ENCODE assay signal across 30 cellular contexts in genomic region chr12:95710386-95710785, GRCh38.
"Had no signal": no experiment of that assay in that cellular context is flagged by ENCODE, and none has a peak within 500 bp of the region (broad histone marks: within the 10 kb centered on the region; RNA-seq: fewer than 3 reads in every experiment).

No MANE protein-coding gene starts in this region.

- H3K4me1 Mint-ChIP-seq: activated CD4-positive, alpha-beta T cell treated with anti-CD3 and anti-CD28 coated beads, Interleukin-2, amount 10 ng/mL, durations not matched to agents 7 days and 5 days; activated T-helper 17 cell treated with anti-CD3 and anti-CD28 coated beads, Interleukin-2, amount 50 U/mL, for 72 hours; endodermal cell had no signal

- H3K27ac Mint-ChIP-seq: activated CD4-positive, alpha-beta T cell treated with anti-CD3 and anti-CD28 coated beads, Interleukin-2, amount 10 ng/mL, durations not matched to agents 7 days and 5 days; activated CD8-positive, alpha-beta T cell treated with anti-CD3 and anti-CD28 coated beads for 36 hours; activated naive CD8-positive, alpha-beta T cell; activated T-helper 17 cell treated with anti-CD3 and anti-CD28 coated beads, Interleukin-2, amount 50 U/mL, for 72 hours; dendritic cell treated with granulocyte-macrophage colony-stimulating factor and Interleukin-4, amounts not matched to agents 40 ng/mL and 50 ng/mL, for 4 days; endodermal cell had no signal

- H3K27me3 Mint-ChIP-seq: activated T-helper 17 cell treated with anti-CD3 and anti-CD28 coated beads, Interleukin-2, amount 50 U/mL, for 72 hours had no signal

- DNase-seq: activated CD4-positive, alpha-beta T cell treated with anti-CD3 and anti-CD28 coated beads for 1 hour; activated CD4-positive, alpha-beta T cell treated with anti-CD3 and anti-CD28 coated beads for 4 hours; activated CD4-positive, alpha-beta T cell treated with anti-CD3 and anti-CD28 coated beads, Interleukin-2, amount 10 ng/mL, durations not matched to agents 7 days and 5 days; activated CD4-positive, alpha-beta T cell treated with anti-CD3 and anti-CD28 coated beads, Interleukin-2, amount 50 U/mL, for 48 hours; activated CD8-positive, alpha-beta memory T cell treated with anti-CD3 and anti-CD28 coated beads for 24 hours; activated CD8-positive, alpha-beta T cell treated with anti-CD3 and anti-CD28 coated beads for 36 hours; activated effector memory CD4-positive, alpha-beta T cell treated with Interleukin-2 at 50 U/mL for 16 hours; activated gamma-delta T cell treated with Interleukin-2 at 50 U/mL for 16 hours; activated naive CD4-positive, alpha-beta T cell treated with anti-CD3 and anti-CD28 coated beads, Interleukin-2, amount 50 U/mL, for 16 hours; activated naive CD4-positive, alpha-beta T cell treated with Interleukin-2 at 50 U/mL for 16 hours; activated T-cell treated with anti-CD3 and anti-CD28 coated beads, Interleukin-2, amount 50 U/mL, for 4 hours; amniotic stem cell; anterior cingulate cortex; brain microvascular endothelial cell; central memory CD4-positive, alpha-beta T cell; cerebellar nuclear complex; dorsolateral prefrontal cortex; effector memory CD4-positive, alpha-beta T cell; endodermal cell; erythroblast; gastrocnemius medialis; glutamatergic neuron; T-helper 2 cell had no signal

- H3K9me3 ChIP-seq: esophagus muscularis mucosa, gastrocnemius medialis had no signal

- H3K4me3 ChIP-seq: cardiac muscle cell, coronary artery, dorsolateral prefrontal cortex, esophagus muscularis mucosa, gastrocnemius medialis had no signal

- H3K36me3 Mint-ChIP-seq: activated naive CD8-positive, alpha-beta T cell had no signal

- H3K27me3 ChIP-seq: brain microvascular endothelial cell, cardiac muscle cell, dorsolateral prefrontal cortex, esophagus muscularis mucosa, foreskin keratinocyte, gastrocnemius medialis had no signal

- H3K4me3 Mint-ChIP-seq: activated CD4-positive, alpha-beta T cell treated with anti-CD3 and anti-CD28 coated beads, Interleukin-2, amount 10 ng/mL, durations not matched to agents 7 days and 5 days; activated CD8-positive, alpha-beta T cell treated with anti-CD3 and anti-CD28 coated beads for 36 hours; activated naive CD8-positive, alpha-beta T cell; activated T-cell treated with anti-CD3 and anti-CD28 coated beads, Interleukin-2, amount 50 U/mL, for 4 hours; activated T-helper 17 cell treated with anti-CD3 and anti-CD28 coated beads, Interleukin-2, amount 50 U/mL, for 72 hours; dendritic cell treated with granulocyte-macrophage colony-stimulating factor and Interleukin-4, amounts not matched to agents 40 ng/mL and 50 ng/mL, for 4 days; endodermal cell had no signal

- H3K4me1 ChIP-seq: esophagus muscularis mucosa, foreskin keratinocyte, gastrocnemius medialis had no signal

- H3K36me3 ChIP-seq: cardiac muscle cell, gastrocnemius medialis had no signal

- H3K27ac ChIP-seq: brain microvascular endothelial cell, cardiac muscle cell, coronary artery, dorsolateral prefrontal cortex, esophagus muscularis mucosa, foreskin keratinocyte, gastrocnemius medialis had no signal

- H3K9me3 Mint-ChIP-seq: activated CD4-positive, alpha-beta T cell treated with anti-CD3 and anti-CD28 coated beads, Interleukin-2, amount 10 ng/mL, durations not matched to agents 7 days and 5 days; activated CD8-positive, alpha-beta T cell treated with anti-CD3 and anti-CD28 coated beads for 36 hours; activated T-cell treated with anti-CD3 and anti-CD28 coated beads, Interleukin-2, amount 50 U/mL, for 4 hours; activated T-helper 17 cell treated with anti-CD3 and anti-CD28 coated beads, Interleukin-2, amount 50 U/mL, for 72 hours; dendritic cell treated with granulocyte-macrophage colony-stimulating factor and Interleukin-4, amounts not matched to agents 40 ng/mL and 50 ng/mL, for 4 days; endodermal cell had no signal
